Comparison of ENCODE assay signal across 8 cellular contexts in the genomic region with DNA sequence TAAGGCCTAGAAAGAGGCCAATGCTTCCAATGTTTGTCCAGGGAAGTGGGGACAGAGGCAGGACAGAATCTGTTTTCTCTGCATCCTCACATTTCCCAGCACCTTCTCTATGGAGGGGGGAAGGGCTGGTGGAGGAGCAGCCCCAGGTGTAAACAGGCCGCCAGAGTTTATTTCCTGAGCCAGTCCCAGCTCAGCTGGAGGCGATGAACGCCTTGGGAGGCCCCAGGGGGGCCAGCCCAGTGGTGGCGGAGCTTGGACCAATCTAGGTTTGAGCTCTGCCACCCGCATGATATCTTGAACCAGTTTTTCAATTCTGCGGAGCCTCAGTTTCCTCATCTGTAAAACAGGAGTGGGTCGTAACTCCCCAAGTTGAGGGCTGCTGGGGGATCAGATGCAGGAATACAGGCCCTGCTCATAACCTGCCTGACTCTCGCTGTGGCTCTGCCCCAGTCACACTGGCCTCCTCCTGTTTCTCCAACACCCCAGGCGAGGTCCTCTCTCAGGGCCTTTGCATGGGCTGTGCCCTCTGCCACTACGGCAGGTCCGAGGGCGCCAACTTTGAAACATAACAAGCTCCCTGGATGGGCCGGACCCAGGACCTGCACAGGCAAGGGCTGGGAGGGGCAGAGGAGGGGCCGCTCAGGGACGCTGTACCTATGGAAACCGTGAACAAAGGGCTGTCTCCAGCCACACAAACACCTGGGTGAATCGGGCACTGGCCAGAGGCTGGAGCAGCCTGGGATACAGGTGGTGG. TPM values are rescaled to one million over a fixed set of nuclear protein-coding genes. Genes with fewer than 3 reads are reported as not detected.
DNase-seq lines count a peak whose midpoint lies in the region; ATAC-seq, FAIRE-seq and TF ChIP-seq lines count a peak whose summit lies in the region.

No MANE protein-coding gene starts in this region.

- no peak for TF ChIP-seq POLR2A in ovary (IDR thresholded peaks at IDR 0.05)

- DNase-seq in ELF-1 (ENCODE audit: low read depth, low spot score) (peak; percentile 73), NCI-H748 treated with DMSO at 0.1 percent for 48 hours (lab: John Stamatoyannopoulos, UW) (peak; percentile 18), epithelial cell of proximal tubule (ENCODE audit: low read depth) (no peak), ovary (no peak), OCI-M1 (lab: John Stamatoyannopoulos, UW) (no peak), RCC 7860 (ENCODE audit: low spot score) (no peak)

- ATAC-seq in GM18861 (IDR thresholded peaks at IDR 0.05; ENCODE audit: unreplicated experiment) (no peak), HG03571 (IDR thresholded peaks at IDR 0.05; ENCODE audit: unreplicated experiment) (no peak)

- no peak overlapping the region for H3K27ac ChIP-seq in ovary

- no peak for FAIRE-seq in RCC 7860 (lab: Jason Lieb, UNC)

- no peaks in the 10 kb centered on the region for H3K9me3 ChIP-seq in ovary

- TF ChIP-seq CTCF in epithelial cell of proximal tubule (conservative IDR thresholded peaks at IDR 0.05; ENCODE audit: low read depth, low read length) (no peak), ovary (IDR thresholded peaks at IDR 0.05) (no peak)

- no peak for TF ChIP-seq EP300 in ovary (IDR thresholded peaks at IDR 0.05)

- WGBS in ovary, 3 donors: 81 to 85% (median 83%) methylated on average over 14 to 17 of the region's 17 CpGs

- intact Hi-C loops in ovary (cut with DNase I): no loop called here

- peaks cover 3% of the 10 kb centered on the region for H3K4me1 ChIP-seq in ovary (ENCODE audit: insufficient read depth)

- no peaks in the 10 kb centered on the region for H3K27me3 ChIP-seq in ovary

- no peaks in the 10 kb centered on the region for H3K36me3 ChIP-seq in ovary

- H3K4me3 ChIP-seq in epithelial cell of proximal tubule (ENCODE audit: low read depth, low read length) (peak overlapping the region; percentile 92), ovary (peak overlapping the region; percentile 43)

RNA-seq across cellular contexts. Expression of gene TNFAIP8L1, which starts 1.1 kb away (rescaled TPM):
- total RNA-seq in epithelial cell of proximal tubule: 6.7 and 7.4 TPM in 2 replicates
- total RNA-seq in ovary: 10 to 100 TPM in 3 of 7 donors, 1 to 10 TPM in 4; 4.3 to 14.0 (median 9.8) TPM
- polyA plus RNA-seq in ovary: 1 to 10 TPM; 6.8 to 8.1 TPM

RNA-seq across cellular contexts. Expression of gene MYDGF, which starts 29.7 kb away (rescaled TPM):
- total RNA-seq in epithelial cell of proximal tubule: 83.0 and 126 TPM in 2 replicates
- 10 to 100 TPM; 28.6 to 76.1 (median 59.4) TPM for total RNA-seq in ovary
- 10 to 100 TPM; 44.5 to 85.4 TPM for polyA plus RNA-seq in ovary

Comparison
In these comparisons a context has a peak if more than half of its experiments do, and no peak if none do; other contexts are left out.
1. DNase-seq: peak in ELF-1 (single experiment) and NCI-H748 treated with DMSO at 0.1 percent for 48 hours (single experiment); none in epithelial cell of proximal tubule (single experiment), ovary (0 of 5), OCI-M1 (single experiment) and RCC 7860 (single experiment).